In genomic region chr6:73774311-73774766, GRCh38 we compare ENCODE assay signal across 10 cellular contexts.
A peak's percentile ranks its signal among the peaks of the same experiment; 100 is the strongest.
DNase-seq lines count a peak whose midpoint lies in the region; ATAC-seq, FAIRE-seq and TF ChIP-seq lines count a peak whose summit lies in the region.
"Had no signal": no experiment of that assay in that cellular context is flagged by ENCODE, and none has a peak within 500 bp of the region (broad histone marks: within the 10 kb centered on the region; RNA-seq: fewer than 3 reads in every experiment).

No MANE protein-coding gene starts in this region.

- FAIRE-seq in GM12878 (lab: Jason Lieb, UNC), result no peak

- no peaks in the 10 kb centered on the region for H4K20me1 ChIP-seq in GM12878 (ENCODE audit: control insufficient read depth, insufficient read depth)

- no peaks in the 10 kb centered on the region for H3K4me1 ChIP-seq in GM12878 (ENCODE audit: control insufficient read depth, insufficient read depth, low read length)
- no peaks in the 10 kb centered on the region for H3K4me1 ChIP-seq in CD8-positive, alpha-beta memory T cell (ENCODE audit: insufficient read depth, low read length)

- WGBS in GM12878 (ENCODE audit: insufficient coverage, insufficient replicate concordance, low lambda C conversion rate, missing lambda C conversion rate), result 0% methylated on average over 1 of the region's 1 CpG

- H3K27me3 ChIP-seq in GM12878 (replicated peaks in 1 of 2; ENCODE audit: control insufficient read depth in 2 of 2, insufficient read depth in 2 of 2, low read length in 1 of 2), result no peaks in the 10 kb centered on the region
- H3K27me3 ChIP-seq in CD8-positive, alpha-beta memory T cell (ENCODE audit: insufficient read depth, low read length, poor library complexity, severe bottlenecking), result no peaks in the 10 kb centered on the region

- no peak overlapping the region for H2AFZ ChIP-seq in GM12878 (ENCODE audit: control insufficient read depth, low read depth, low read length)

- in situ Hi-C loops in GM12878 (cut with MboI), result no loop called here

- intact Hi-C loops in GM12878 (cut with micrococcal nuclease; ENCODE audit: unreplicated experiment), result no loop called here

- no peak overlapping the region for H3K4me3 Mint-ChIP-seq in CD8-positive, alpha-beta memory T cell
- H3K4me3 Mint-ChIP-seq: activated T-helper 17 cell treated with anti-CD3 and anti-CD28 coated beads, Interleukin-2, amount 50 U/mL, for 72 hours had no signal

- no peak overlapping the region for H3K4me2 ChIP-seq in GM12878 (ENCODE audit: control insufficient read depth, insufficient read depth)

- no TSS peak for BruUV-seq in GM12878 (replicated peaks; lab: Mats Ljungman, UMichigan)

- H3K27me3 Mint-ChIP-seq in CD8-positive, alpha-beta memory T cell, result peaks cover 0 to 2% of the 10 kb centered on the region in 2 donors
- H3K27me3 Mint-ChIP-seq: activated T-helper 17 cell treated with anti-CD3 and anti-CD28 coated beads, Interleukin-2, amount 50 U/mL, for 72 hours had no signal

- no peaks in the 10 kb centered on the region for H3K36me3 ChIP-seq in GM12878 (ENCODE audit: control insufficient read depth in 2 of 2, insufficient read depth in 2 of 2, low read length in 1 of 2)
- H3K36me3 ChIP-seq in CD8-positive, alpha-beta memory T cell (ENCODE audit: insufficient read depth, low read length), result no peaks in the 10 kb centered on the region

- DNase-seq in EL (peak; percentile 97), GM12878 (ENCODE audit: low read depth, low spot score) (peak; percentile 9), myocyte (ENCODE audit: low read depth) (peak; percentile 70)
- DNase-seq in activated CD4-positive, alpha-beta T cell treated with anti-CD3 and anti-CD28 coated beads for 1 hour, result no peak
- no peak for DNase-seq in CD8-positive, alpha-beta memory T cell
- no peak for DNase-seq in activated T-cell treated with anti-CD3 and anti-CD28 coated beads, Interleukin-2, amount 50 U/mL, for 48 hours
- no peak for DNase-seq in stimulated activated CD4-positive, alpha-beta T cell treated with anti-CD3 and anti-CD28 coated beads, Interleukin-4, amount 100 ng/mL, for 4 hours
- DNase-seq: NCI-H1048 had no signal

- H3K9me3 Mint-ChIP-seq in CD8-positive, alpha-beta memory T cell, result no peaks in the 10 kb centered on the region
- H3K9me3 Mint-ChIP-seq: activated T-helper 17 cell treated with anti-CD3 and anti-CD28 coated beads, Interleukin-2, amount 50 U/mL, for 72 hours had no signal

- no peak overlapping the region for H3K9ac ChIP-seq in GM12878 (ENCODE audit: control insufficient read depth, insufficient read depth, low read length)

- CTCF ChIA-PET in GM12878 (lab: Yijun Ruan, JAX), result interaction anchor here (1.0 to 2.1 kb wide), 4 partner anchors 8 to 37 kb away, joined by 4 read pairs; no protein-coding TSS in a partner anchor
- CTCF ChIA-PET in CD8-positive, alpha-beta memory T cell (lab: Charles Lee), result interaction anchor here (1.4 kb wide), 1 partner anchor 9 kb away, joined by 3 read pairs; no protein-coding TSS in a partner anchor

- H3K9me3 ChIP-seq in GM12878 (replicated peaks; ENCODE audit: control insufficient read depth, insufficient read depth, low read length), result no peaks in the 10 kb centered on the region
- H3K9me3 ChIP-seq in CD8-positive, alpha-beta memory T cell (ENCODE audit: low read length), result no peaks in the 10 kb centered on the region

- no peaks in the 10 kb centered on the region for H3K79me2 ChIP-seq in GM12878 (ENCODE audit: control insufficient read depth, insufficient read depth, low read length)

- H3K36me3 Mint-ChIP-seq in CD8-positive, alpha-beta memory T cell, result no peaks in the 10 kb centered on the region

- no peak for TF ChIP-seq RAD21 in GM12878 (IDR thresholded peaks at IDR 0.05; ENCODE audit: insufficient read depth, low read depth, low read length)

- no peak for TF ChIP-seq EP300 in GM12878 (IDR thresholded peaks at IDR 0.05; ENCODE audit: borderline replicate concordance in 1 of 2, control insufficient read depth in 1 of 2, low read depth in 2 of 2, low read length in 2 of 2)

- no peak overlapping the region for H3K27ac ChIP-seq in GM12878 (ENCODE audit: control insufficient read depth, insufficient read depth)
- H3K27ac ChIP-seq in CD8-positive, alpha-beta memory T cell (ENCODE audit: low read depth, low read length), result no peak overlapping the region

- SMC1A ChIA-PET in GM12878 (lab: Charles Lee; ENCODE audit: uncharacterized antibody, unreplicated experiment), result interaction anchor here (0.9 to 2.9 kb wide), 3 partner anchors 26 to 280 kb away, joined by 3 to 8 read pairs (median 4); no protein-coding TSS in a partner anchor

- H3K4me3 ChIP-seq in GM12878, result no peak overlapping the region
- no peak overlapping the region for H3K4me3 ChIP-seq in CD8-positive, alpha-beta memory T cell (ENCODE audit: low read length)

- H3K27ac Mint-ChIP-seq in CD8-positive, alpha-beta memory T cell, result peak overlapping the region in 1 of 8 donors; percentile 64
- H3K27ac Mint-ChIP-seq: activated T-helper 17 cell treated with anti-CD3 and anti-CD28 coated beads, Interleukin-2, amount 50 U/mL, for 72 hours had no signal

- RAD21 ChIA-PET in GM12878 (lab: Charles Lee; ENCODE audit: unreplicated experiment), result no interaction called here

- TF ChIP-seq CTCF in GM12878 (IDR thresholded peaks at IDR 0.05 in 2 of 3, conservative IDR thresholded peaks at IDR 0.05 in 1 of 3; ENCODE audit: control insufficient read depth in 2 of 3, extremely low read depth in 1 of 3, insufficient read depth in 1 of 3, low read depth in 3 of 3, low read length in 3 of 3), result no peak

- H3K4me1 Mint-ChIP-seq in CD8-positive, alpha-beta memory T cell, result no peaks in the 10 kb centered on the region
- H3K4me1 Mint-ChIP-seq: activated T-helper 17 cell treated with anti-CD3 and anti-CD28 coated beads, Interleukin-2, amount 50 U/mL, for 72 hours had no signal

- peak; percentile 82 for ATAC-seq in HG03196 (IDR thresholded peaks at IDR 0.05; ENCODE audit: unreplicated experiment)
- ATAC-seq in GM12878, result peak; percentile 55
- ATAC-seq: activated T-helper 17 cell treated with anti-CD3 and anti-CD28 coated beads, Interleukin-2, amount 50 U/mL, for 72 hours had no signal

- POLR2A ChIA-PET in GM12878 (lab: Charles Lee), result no interaction called here
- POLR2A ChIA-PET in CD8-positive, alpha-beta memory T cell (lab: Charles Lee), result no interaction called here

- no peak for TF ChIP-seq POLR2A in GM12878 (IDR thresholded peaks at IDR 0.05; ENCODE audit: low read depth, low read length)

TF ChIP-seq in GM12878, 131 proteins besides CTCF, POLR2A, EP300 and RAD21:
- TF ChIP-seq MEF2B (IDR thresholded peaks at IDR 0.05; ENCODE audit: partially characterized antibody, poor library complexity, severe bottlenecking) (peak; percentile 68), CEBPB (IDR thresholded peaks at IDR 0.05; ENCODE audit: borderline replicate concordance in 1 of 2, low read depth in 2 of 2, low read length in 2 of 2) (no peak)

Comparison
In these comparisons a context has a peak if more than half of its experiments do, and no peak if none do; other contexts are left out.
1. DNase-seq: peak in EL (single experiment), GM12878 (single experiment) and myocyte (single experiment); none in activated CD4-positive, alpha-beta T cell treated with anti-CD3 and anti-CD28 coated beads for 1 hour (single experiment), CD8-positive, alpha-beta memory T cell (0 of 5), activated T-cell treated with anti-CD3 and anti-CD28 coated beads, Interleukin-2, amount 50 U/mL, for 48 hours (0 of 2) and stimulated activated CD4-positive, alpha-beta T cell treated with anti-CD3 and anti-CD28 coated beads, Interleukin-4, amount 100 ng/mL, for 4 hours (0 of 2).